ENCODE assay signal across 13 cellular contexts in genomic region chr20:13430346-13431002, GRCh38.
DNase-seq lines count a peak whose midpoint lies in the region; ATAC-seq and TF ChIP-seq lines count a peak whose summit lies in the region.
"Had no signal": no experiment of that assay in that cellular context is flagged by ENCODE, and none has a peak within 500 bp of the region (broad histone marks: within the 10 kb centered on the region; RNA-seq: fewer than 3 reads in every experiment).

No MANE protein-coding gene starts in this region.

- intact Hi-C loops in Right ventricle myocardium inferior (cut with DNase I) (no loop called here), upper lobe of right lung (cut with DNase I) (no loop called here)
- intact Hi-C loops in CD4-positive, alpha-beta memory T cell (cut with micrococcal nuclease) = no loop called here

- no peaks in the 10 kb centered on the region for H3K36me3 ChIP-seq in cardiac muscle cell
- H3K36me3 ChIP-seq in upper lobe of right lung = peaks cover 5% of the 10 kb centered on the region
- no peaks in the 10 kb centered on the region for H3K36me3 ChIP-seq in CD4-positive, alpha-beta memory T cell (ENCODE audit: insufficient read depth, low read length)

- TF ChIP-seq CTCF in cardiac muscle cell (IDR thresholded peaks at IDR 0.05; ENCODE audit: low read depth, low read length) (no peak), upper lobe of right lung (IDR thresholded peaks at IDR 0.05) (no peak), omental fat pad (IDR thresholded peaks at IDR 0.05) (no peak)

- peak overlapping the region; percentile 8 for H3K27ac ChIP-seq in cardiac muscle cell
- H3K27ac ChIP-seq in upper lobe of right lung = no peak overlapping the region
- no peak overlapping the region for H3K27ac ChIP-seq in CD4-positive, alpha-beta memory T cell (ENCODE audit: low read depth, low read length)

- peaks cover 2% of the 10 kb centered on the region for H3K9me3 Mint-ChIP-seq in activated naive CD8-positive, alpha-beta T cell treated with anti-CD3 and anti-CD28 coated beads, Interleukin-2, amount 10 ng/mL, durations not matched to agents 7 days and 5 days
- H3K9me3 Mint-ChIP-seq in CD4-positive, alpha-beta memory T cell = peaks cover 0 to 2% (median 0%) of the 10 kb centered on the region in 8 donors
- H3K9me3 Mint-ChIP-seq: activated naive CD4-positive, alpha-beta T cell treated with anti-CD3 and anti-CD28 coated beads for 36 hours had no signal

- H3K9me3 ChIP-seq in cardiac muscle cell (ENCODE audit: low read depth) = no peaks in the 10 kb centered on the region
- H3K9me3 ChIP-seq in upper lobe of right lung = no peaks in the 10 kb centered on the region
- H3K9me3 ChIP-seq in CD4-positive, alpha-beta memory T cell (ENCODE audit: control insufficient read depth in 1 of 2, low read length in 2 of 2) = no peaks in the 10 kb centered on the region

- no peak overlapping the region for H3K4me3 ChIP-seq in cardiac muscle cell
- no peak overlapping the region for H3K4me3 ChIP-seq in upper lobe of right lung
- H3K4me3 ChIP-seq in CD4-positive, alpha-beta memory T cell (ENCODE audit: low read length in 2 of 2) = no peak overlapping the region

- no peak overlapping the region for H3K4me3 Mint-ChIP-seq in activated naive CD8-positive, alpha-beta T cell treated with anti-CD3 and anti-CD28 coated beads, Interleukin-2, amount 10 ng/mL, durations not matched to agents 7 days and 5 days
- H3K4me3 Mint-ChIP-seq in CD4-positive, alpha-beta memory T cell = no peak overlapping the region
- H3K4me3 Mint-ChIP-seq: activated naive CD4-positive, alpha-beta T cell treated with anti-CD3 and anti-CD28 coated beads for 36 hours; CD4-positive, CD25-positive, alpha-beta regulatory T cell had no signal

- CTCF ChIA-PET in CD4-positive, alpha-beta memory T cell (lab: Charles Lee; ENCODE audit: partially characterized antibody) = no interaction called here

- H3K27me3 Mint-ChIP-seq in activated naive CD8-positive, alpha-beta T cell treated with anti-CD3 and anti-CD28 coated beads, Interleukin-2, amount 10 ng/mL, durations not matched to agents 7 days and 5 days = no peaks in the 10 kb centered on the region
- no peaks in the 10 kb centered on the region for H3K27me3 Mint-ChIP-seq in CD4-positive, alpha-beta memory T cell
- H3K27me3 Mint-ChIP-seq: CD4-positive, CD25-positive, alpha-beta regulatory T cell; IgD-negative memory B cell had no signal

- peak overlapping the region; percentile 8 for H3K27ac Mint-ChIP-seq in activated naive CD8-positive, alpha-beta T cell treated with anti-CD3 and anti-CD28 coated beads, Interleukin-2, amount 10 ng/mL, durations not matched to agents 7 days and 5 days
- H3K27ac Mint-ChIP-seq in CD4-positive, alpha-beta memory T cell = no peak overlapping the region
- H3K27ac Mint-ChIP-seq: activated naive CD4-positive, alpha-beta T cell treated with anti-CD3 and anti-CD28 coated beads for 36 hours; CD4-positive, CD25-positive, alpha-beta regulatory T cell; IgD-negative memory B cell had no signal

- no peak for DNase-seq in cardiac muscle cell (ENCODE audit: low read depth in 1 of 2, low spot score in 1 of 2)
- DNase-seq in Right ventricle myocardium inferior (ENCODE audit: missing footprints) = no peak
- DNase-seq in KBM-7 = peak; percentile 13
- DNase-seq in activated naive CD8-positive, alpha-beta T cell treated with anti-CD3 and anti-CD28 coated beads, Interleukin-2, amount 10 ng/mL, durations not matched to agents 7 days and 5 days = peak; percentile 28
- no peak for DNase-seq in upper lobe of right lung
- DNase-seq in DMS 273 (lab: John Stamatoyannopoulos, UW; ENCODE audit: unreplicated experiment) = no peak
- no peak for DNase-seq in omental fat pad (ENCODE audit: low spot score)
- no peak for DNase-seq in CD4-positive, alpha-beta memory T cell
- DNase-seq: activated naive CD4-positive, alpha-beta T cell treated with anti-CD3 and anti-CD28 coated beads for 36 hours; midbrain had no signal

- no peak for ATAC-seq in Right ventricle myocardium inferior
- peak; percentile 82 for ATAC-seq in activated naive CD8-positive, alpha-beta T cell treated with anti-CD3 and anti-CD28 coated beads, Interleukin-2, amount 10 ng/mL, durations not matched to agents 7 days and 5 days (ENCODE audit: low read depth)
- ATAC-seq in upper lobe of right lung = peak; percentile 35
- no peak for ATAC-seq in omental fat pad (ENCODE audit: low FRiP score)
- ATAC-seq: esophagus mucosa had no signal

- H3K27me3 ChIP-seq in cardiac muscle cell (no peaks in the 10 kb centered on the region), upper lobe of right lung (no peaks in the 10 kb centered on the region)
- H3K27me3 ChIP-seq in CD4-positive, alpha-beta memory T cell (ENCODE audit: insufficient read depth, low read length) = no peaks in the 10 kb centered on the region

- peaks cover 8% of the 10 kb centered on the region for H3K4me1 ChIP-seq in cardiac muscle cell (ENCODE audit: low read depth)
- H3K4me1 ChIP-seq in upper lobe of right lung = no peaks in the 10 kb centered on the region
- no peaks in the 10 kb centered on the region for H3K4me1 ChIP-seq in CD4-positive, alpha-beta memory T cell (ENCODE audit: insufficient read depth, low read length)

- POLR2A ChIA-PET in activated naive CD8-positive, alpha-beta T cell treated with anti-CD3 and anti-CD28 coated beads, Interleukin-2, amount 10 ng/mL, durations not matched to agents 7 days and 5 days (lab: Charles Lee) = no interaction called here
- POLR2A ChIA-PET in CD4-positive, alpha-beta memory T cell (lab: Charles Lee; ENCODE audit: partially characterized antibody) = no interaction called here

- peaks cover 7% of the 10 kb centered on the region for H3K4me1 Mint-ChIP-seq in activated naive CD8-positive, alpha-beta T cell treated with anti-CD3 and anti-CD28 coated beads, Interleukin-2, amount 10 ng/mL, durations not matched to agents 7 days and 5 days
- H3K4me1 Mint-ChIP-seq in CD4-positive, alpha-beta memory T cell = peaks cover 0 to 2% (median 0%) of the 10 kb centered on the region in 4 donors

- in situ Hi-C loops in KBM-7 (cut with MboI; ENCODE audit: low pct_unique_long_range_greater_than_20kb, low sequenced_read_pairs) = no loop called here

- H3K36me3 Mint-ChIP-seq in activated naive CD8-positive, alpha-beta T cell treated with anti-CD3 and anti-CD28 coated beads, Interleukin-2, amount 10 ng/mL, durations not matched to agents 7 days and 5 days = peaks cover 20% of the 10 kb centered on the region
- peaks cover 50 to 62% of the 10 kb centered on the region in 2 donors for H3K36me3 Mint-ChIP-seq in CD4-positive, alpha-beta memory T cell

Comparison
In these comparisons a context has a peak if more than half of its experiments do, and no peak if none do; other contexts are left out.
1. DNase-seq: peak in KBM-7 (single experiment) and activated naive CD8-positive, alpha-beta T cell treated with anti-CD3 and anti-CD28 coated beads, Interleukin-2, amount 10 ng/mL, durations not matched to agents 7 days and 5 days (single experiment); none in cardiac muscle cell (0 of 2), Right ventricle myocardium inferior (single experiment), upper lobe of right lung (single experiment), DMS 273 (single experiment), omental fat pad (single experiment) and CD4-positive, alpha-beta memory T cell (0 of 5).
2. ATAC-seq: peak in activated naive CD8-positive, alpha-beta T cell treated with anti-CD3 and anti-CD28 coated beads, Interleukin-2, amount 10 ng/mL, durations not matched to agents 7 days and 5 days (single experiment) and upper lobe of right lung (single experiment); none in Right ventricle myocardium inferior (single experiment) and omental fat pad (single experiment).